ENCODE assay signal across 27 cellular contexts in the genomic region with DNA sequence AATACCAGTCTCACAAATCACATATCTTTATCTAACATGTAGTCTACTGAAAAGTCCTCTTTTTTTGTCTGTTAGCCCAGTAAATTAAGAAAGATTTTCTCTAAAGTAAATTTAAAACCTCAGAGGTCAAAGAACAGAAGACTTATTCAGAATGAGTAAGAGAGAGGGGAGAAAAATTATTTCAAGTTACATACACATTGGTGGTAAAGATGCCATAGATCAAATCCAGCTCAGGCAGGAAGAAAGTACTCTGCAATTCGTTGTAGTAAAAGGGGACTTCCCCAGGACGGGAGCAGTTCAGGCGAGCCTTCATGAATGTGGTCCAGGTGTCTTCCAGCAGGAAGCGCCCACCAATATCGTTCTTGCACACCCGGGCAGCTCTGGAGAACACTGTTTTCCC.
"Had no signal": no experiment of that assay in that cellular context is flagged by ENCODE, and none has a peak within 500 bp of the region (broad histone marks: within the 10 kb centered on the region; RNA-seq: fewer than 3 reads in every experiment).

No MANE protein-coding gene starts in this region.

- ATAC-seq: left colon; mucosa of descending colon; naive thymus-derived CD4-positive, alpha-beta T cell; natural killer cell treated with Interleukin-12 subunit alpha and Interleukin-12 subunit beta and Interleukin-15 and Interleukin-18, amount 100 ng/mL, for 72 hours; pancreas; right cardiac atrium; sciatic nerve; stimulated activated naive B cell treated with anti-CD40 and anti-IgM and Interleukin-4, amounts not matched to agents 10 μg/mL and 1 μg/mL and 100 μg/mL, for 72 hours; stimulated activated naive CD8-positive, alpha-beta T cell treated with anti-CD3 and anti-CD28 coated beads, Interleukin-15, Interleukin-2, amounts not matched to agents 100 U/mL and 50 U/mL, for 24 hours had no signal

- H3K4me3 ChIP-seq: left ventricle myocardium inferior, lung, mucosa of descending colon, pancreas, prostate gland, skin epidermis, spleen, stomach, testis, thyroid gland, transverse colon, upper lobe of left lung, vagina had no signal

- DNase-seq: hippocampal formation; kidney; left colon; left ventricle myocardium inferior; midbrain; mucosa of descending colon; naive thymus-derived CD4-positive, alpha-beta T cell; pancreas; posterior cingulate gyrus; retina; right cardiac atrium; spleen; stimulated activated CD4-positive, alpha-beta T cell treated with anti-CD3 and anti-CD28 coated beads, Interleukin-1b, Interleukin-23, amount 100 ng/mL, for 48 hours; stimulated activated CD4-positive, alpha-beta T cell treated with anti-CD3 and anti-CD28 coated beads, Interleukin-2, amount 100 ng/mL, for 48 hours; stimulated activated naive B cell treated with anti-CD40 and anti-IgM and Interleukin-4, amounts not matched to agents 10 μg/mL and 1 μg/mL and 100 μg/mL, for 72 hours; stimulated activated naive CD8-positive, alpha-beta T cell treated with anti-CD3 and anti-CD28 coated beads, Interleukin-15, Interleukin-2, amounts not matched to agents 100 U/mL and 50 U/mL, for 24 hours; stomach; testis; thyroid gland; transverse colon; upper lobe of left lung had no signal
